Comparison of ENCODE assay signal across 11 cellular contexts in the genomic region with DNA sequence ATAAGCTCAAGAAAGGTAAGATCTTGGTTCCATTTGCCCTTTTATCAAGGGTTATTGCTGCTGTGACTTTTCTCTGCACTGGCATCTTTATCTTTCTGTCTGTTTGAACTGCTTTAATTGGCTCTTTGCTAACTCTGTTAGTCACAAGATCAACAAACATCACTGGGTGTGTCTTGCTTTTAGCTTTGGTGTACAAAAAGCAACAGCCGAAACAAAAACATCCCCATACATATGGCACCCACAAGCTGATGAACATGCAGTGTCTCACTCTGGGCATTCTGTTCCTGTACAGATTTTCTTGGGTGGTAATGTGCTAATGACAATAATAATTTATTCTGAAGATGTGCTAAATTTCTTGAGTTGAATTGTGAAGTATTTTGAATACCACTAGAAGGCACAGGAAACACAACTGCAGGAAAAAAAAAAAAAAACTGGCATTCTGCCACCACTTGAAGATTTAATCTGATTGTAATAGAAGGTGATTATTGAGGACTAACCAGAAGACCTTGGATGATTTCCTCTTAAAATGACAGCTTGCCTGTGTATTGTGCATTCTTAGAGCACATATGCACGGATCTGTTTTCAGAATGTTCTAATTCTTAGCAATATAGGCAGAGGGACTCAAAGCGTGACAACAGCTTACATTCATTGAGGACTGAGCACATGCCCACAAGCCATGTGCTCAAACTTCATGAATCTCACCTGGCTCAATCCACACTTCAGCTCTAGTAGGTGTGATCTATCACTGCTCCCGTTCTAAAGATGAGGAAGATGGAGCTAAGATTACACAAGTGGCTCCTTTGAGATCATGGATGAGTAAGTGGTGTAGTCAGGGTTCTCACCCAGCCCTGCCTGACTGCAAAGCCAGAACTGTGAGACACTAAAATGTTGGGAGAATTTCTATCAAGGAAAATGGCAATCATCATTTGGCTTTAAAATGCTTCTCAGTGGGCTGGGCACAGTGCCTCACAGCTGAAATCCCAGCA.
A peak's percentile ranks its signal among the peaks of the same experiment; 100 is the strongest.
DNase-seq lines count a peak whose midpoint lies in the region; ATAC-seq and TF ChIP-seq lines count a peak whose summit lies in the region.
"Had no signal": no experiment of that assay in that cellular context is flagged by ENCODE, and none has a peak within 500 bp of the region (broad histone marks: within the 10 kb centered on the region; RNA-seq: fewer than 3 reads in every experiment).

No MANE protein-coding gene starts in this region.

- peak overlapping the region in 2 of 3 donors; percentile 38 to 64 for H3K27ac Mint-ChIP-seq in IgD-negative memory B cell
- peak overlapping the region; percentile 59 for H3K27ac Mint-ChIP-seq in activated B cell treated with CpG ODN at 0.5 μM for 24 hours
- no peak overlapping the region for H3K27ac Mint-ChIP-seq in activated CD4-positive, alpha-beta memory T cell treated with anti-CD3 and anti-CD28 coated beads for 36 hours
- H3K27ac Mint-ChIP-seq: activated CD4-positive, alpha-beta T cell treated with anti-CD3 and anti-CD28 coated beads, Interleukin-2, amount 10 ng/mL, durations not matched to agents 7 days and 5 days had no signal

- H3K9me3 Mint-ChIP-seq in IgD-negative memory B cell: no peaks in the 10 kb centered on the region
- H3K9me3 Mint-ChIP-seq in activated B cell treated with CpG ODN at 0.5 μM for 24 hours: no peaks in the 10 kb centered on the region
- no peaks in the 10 kb centered on the region for H3K9me3 Mint-ChIP-seq in activated CD4-positive, alpha-beta memory T cell treated with anti-CD3 and anti-CD28 coated beads for 36 hours
- H3K9me3 Mint-ChIP-seq: activated CD4-positive, alpha-beta T cell treated with anti-CD3 and anti-CD28 coated beads, Interleukin-2, amount 10 ng/mL, durations not matched to agents 7 days and 5 days had no signal

- ATAC-seq in activated B cell treated with CpG ODN at 0.5 μM for 24 hours (ENCODE audit: low read depth) (no peak), HG03108 (IDR thresholded peaks at IDR 0.05; ENCODE audit: unreplicated experiment) (no peak)

- H3K4me1 Mint-ChIP-seq in IgD-negative memory B cell (peaks cover 67 to 80% (median 72%) of the 10 kb centered on the region in 3 donors), activated B cell treated with CpG ODN at 0.5 μM for 24 hours (peaks cover 79% of the 10 kb centered on the region)
- peaks cover 13% of the 10 kb centered on the region for H3K4me1 Mint-ChIP-seq in activated CD4-positive, alpha-beta memory T cell treated with anti-CD3 and anti-CD28 coated beads for 36 hours (ENCODE audit: low read depth)

- H3K36me3 Mint-ChIP-seq in IgD-negative memory B cell (peaks cover 3% of the 10 kb centered on the region), activated B cell treated with CpG ODN at 0.5 μM for 24 hours (ENCODE audit: low read depth) (peaks cover 51% of the 10 kb centered on the region)
- no peaks in the 10 kb centered on the region for H3K36me3 Mint-ChIP-seq in activated CD4-positive, alpha-beta memory T cell treated with anti-CD3 and anti-CD28 coated beads for 36 hours

- peak overlapping the region; percentile 70 for H3K27ac ChIP-seq in C4-2B

- H3K27me3 Mint-ChIP-seq in IgD-negative memory B cell (no peaks in the 10 kb centered on the region), activated B cell treated with CpG ODN at 0.5 μM for 24 hours (no peaks in the 10 kb centered on the region)
- H3K27me3 Mint-ChIP-seq in activated CD4-positive, alpha-beta memory T cell treated with anti-CD3 and anti-CD28 coated beads for 36 hours: peaks cover 10% of the 10 kb centered on the region

- intact Hi-C loops in activated B cell treated with CpG ODN at 0.5 μM for 24 hours (cut with micrococcal nuclease): loop anchor here (2.0 kb wide), 2 partner anchors 15 to 49 kb away; no protein-coding TSS in a partner anchor
- intact Hi-C loops in activated CD4-positive, alpha-beta memory T cell treated with anti-CD3 and anti-CD28 coated beads for 36 hours (cut with micrococcal nuclease): no loop called here

- CTCF ChIA-PET in activated B cell treated with CpG ODN at 0.5 μM for 24 hours (lab: Charles Lee): interaction anchor here (0.8 to 1.2 kb wide), 2 partner anchors 14 to 309 kb away, joined by 3 to 4 read pairs; no protein-coding TSS in a partner anchor
- CTCF ChIA-PET in activated CD4-positive, alpha-beta memory T cell treated with anti-CD3 and anti-CD28 coated beads for 36 hours (lab: Charles Lee): no interaction called here

- DNase-seq in activated B cell treated with CpG ODN at 0.5 μM for 24 hours: no peak
- DNase-seq in lung microvascular endothelial cell (ENCODE audit: low read depth in 2 of 2): peak; percentile 10 to 28
- DNase-seq in hepatic stellate cell (ENCODE audit: low spot score): no peak
- DNase-seq in NCI-H128 (lab: John Stamatoyannopoulos, UW; ENCODE audit: unreplicated experiment): no peak
- no peak for DNase-seq in activated CD4-positive, alpha-beta memory T cell treated with anti-CD3 and anti-CD28 coated beads for 36 hours
- DNase-seq: activated CD4-positive, alpha-beta T cell treated with anti-CD3 and anti-CD28 coated beads, Interleukin-2, amount 10 ng/mL, durations not matched to agents 7 days and 5 days; NCI-H510A; occipital lobe had no signal

- TF ChIP-seq CTCF in C4-2B (conservative IDR thresholded peaks at IDR 0.05) (no peak), activated B cell treated with CpG ODN at 0.5 μM for 24 hours (IDR thresholded peaks at IDR 0.05) (no peak)

- POLR2A ChIA-PET in activated B cell treated with CpG ODN at 0.5 μM for 24 hours (lab: Charles Lee): interaction anchor here (0.6 to 0.7 kb wide), 5 partner anchors 50 to 299 kb away, joined by 3 to 6 read pairs (median 4); no protein-coding TSS in a partner anchor
- POLR2A ChIA-PET in activated CD4-positive, alpha-beta memory T cell treated with anti-CD3 and anti-CD28 coated beads for 36 hours (lab: Charles Lee): interaction anchor here (0.6 kb wide), 1 partner anchor 36 kb away, joined by 5 read pairs; no protein-coding TSS in a partner anchor

- H3K4me3 Mint-ChIP-seq in IgD-negative memory B cell: peak overlapping the region in 3 of 4 donors; percentile 2 to 54 (median 6)
- H3K4me3 Mint-ChIP-seq in activated B cell treated with CpG ODN at 0.5 μM for 24 hours: peak overlapping the region; percentile 12
- H3K4me3 Mint-ChIP-seq in activated CD4-positive, alpha-beta memory T cell treated with anti-CD3 and anti-CD28 coated beads for 36 hours: no peak overlapping the region
- H3K4me3 Mint-ChIP-seq: activated CD4-positive, alpha-beta T cell treated with anti-CD3 and anti-CD28 coated beads, Interleukin-2, amount 10 ng/mL, durations not matched to agents 7 days and 5 days had no signal

Comparison
In these comparisons a context has a peak if more than half of its experiments do, and no peak if none do; other contexts are left out.
1. DNase-seq: peak in lung microvascular endothelial cell (2 of 2); none in activated B cell treated with CpG ODN at 0.5 μM for 24 hours (single experiment), hepatic stellate cell (single experiment), NCI-H128 (single experiment) and activated CD4-positive, alpha-beta memory T cell treated with anti-CD3 and anti-CD28 coated beads for 36 hours (single experiment).